ENCODE assay signal across 9 cellular contexts in genomic region chr17:58325289-58325726, GRCh38. TPM values are rescaled to one million over a fixed set of nuclear protein-coding genes. Genes with fewer than 3 reads are reported as not detected.
DNase-seq lines count a peak whose midpoint lies in the region; ATAC-seq and TF ChIP-seq lines count a peak whose summit lies in the region.
"Had no signal": no experiment of that assay in that cellular context is flagged by ENCODE, and none has a peak within 500 bp of the region (broad histone marks: within the 10 kb centered on the region; RNA-seq: fewer than 3 reads in every experiment).

No MANE protein-coding gene starts in this region.

- ATAC-seq in GM19397 (IDR thresholded peaks at IDR 0.05; ENCODE audit: unreplicated experiment): no peak

- peaks cover 10% of the 10 kb centered on the region for H3K36me3 Mint-ChIP-seq in progenitor cell of endocrine pancreas (ENCODE audit: insufficient read depth)

- peak overlapping the region; percentile 80 for H3K4me3 Mint-ChIP-seq in progenitor cell of endocrine pancreas (ENCODE audit: low read depth)

- H3K27me3 Mint-ChIP-seq in progenitor cell of endocrine pancreas: peaks cover 20% of the 10 kb centered on the region

- no peak overlapping the region for H3K4me3 ChIP-seq in GM06990 (replicated peaks; ENCODE audit: low read depth, low read length)

- H3K36me3 ChIP-seq in GM06990 (ENCODE audit: control insufficient read depth, insufficient read depth, low read length): no peaks in the 10 kb centered on the region

- peak; percentile 64 for DNase-seq in GM06990 (ENCODE audit: extremely low read depth, insufficient read length)
- DNase-seq in NCI-H146 (lab: John Stamatoyannopoulos, UW): peak; percentile 73
- peak; percentile 31 for DNase-seq in progenitor cell of endocrine pancreas (ENCODE audit: low spot score, unreplicated experiment)
- DNase-seq in SKM-1 (lab: John Stamatoyannopoulos, UW; ENCODE audit: unreplicated experiment): no peak
- no peak for DNase-seq in stimulated activated CD8-positive, alpha-beta memory T cell treated with anti-CD3 and anti-CD28 coated beads, Interleukin-4, amount 100 ng/mL, for 48 hours
- DNase-seq: MV-4-11 had no signal

- H3K27ac Mint-ChIP-seq in progenitor cell of endocrine pancreas: peak overlapping the region; percentile 50

- H3K27ac ChIP-seq in cingulate gyrus (ENCODE audit: low read depth, low read length): peak overlapping the region; percentile 0

- no peak for TF ChIP-seq CTCF in GM06990 (IDR thresholded peaks at IDR 0.05; ENCODE audit: insufficient read depth, low read length, poor library complexity, severe bottlenecking)
- no peak for TF ChIP-seq CTCF in progenitor cell of endocrine pancreas (IDR thresholded peaks at IDR 0.05; ENCODE audit: unreplicated experiment)

- H3K27me3 ChIP-seq in GM06990 (replicated peaks; ENCODE audit: control insufficient read depth, insufficient read depth, low read length): no peaks in the 10 kb centered on the region

- H3K4me1 Mint-ChIP-seq in progenitor cell of endocrine pancreas (ENCODE audit: low read depth): peaks cover 10% of the 10 kb centered on the region

- H3K9me3 Mint-ChIP-seq in progenitor cell of endocrine pancreas (ENCODE audit: low read depth): no peaks in the 10 kb centered on the region

RNA-seq across cellular contexts. Expression of gene TSPOAP1, which starts 3.3 kb away (rescaled TPM):
- total RNA-seq in progenitor cell of endocrine pancreas: 101 and 105 TPM in 2 replicates

RNA-seq across cellular contexts. Expression of gene SUPT4H1, which starts 26.7 kb away (rescaled TPM):
- total RNA-seq in progenitor cell of endocrine pancreas: 89.6 and 95.7 TPM in 2 replicates

RNA-seq across cellular contexts. Expression of gene MPO, which starts 44.6 kb away (rescaled TPM):
- not detected in 2 replicates for total RNA-seq in progenitor cell of endocrine pancreas
- total RNA-seq: activated CD8-positive, alpha-beta memory T cell treated with anti-CD3 and anti-CD28 coated beads for 36 hours had no signal

Comparison
In these comparisons a context has a peak if more than half of its experiments do, and no peak if none do; other contexts are left out.
1. DNase-seq: peak in GM06990 (single experiment), NCI-H146 (single experiment) and progenitor cell of endocrine pancreas (single experiment); none in SKM-1 (single experiment) and stimulated activated CD8-positive, alpha-beta memory T cell treated with anti-CD3 and anti-CD28 coated beads, Interleukin-4, amount 100 ng/mL, for 48 hours (single experiment).